17 cellular contexts compared by ENCODE assay signal in the genomic region with DNA sequence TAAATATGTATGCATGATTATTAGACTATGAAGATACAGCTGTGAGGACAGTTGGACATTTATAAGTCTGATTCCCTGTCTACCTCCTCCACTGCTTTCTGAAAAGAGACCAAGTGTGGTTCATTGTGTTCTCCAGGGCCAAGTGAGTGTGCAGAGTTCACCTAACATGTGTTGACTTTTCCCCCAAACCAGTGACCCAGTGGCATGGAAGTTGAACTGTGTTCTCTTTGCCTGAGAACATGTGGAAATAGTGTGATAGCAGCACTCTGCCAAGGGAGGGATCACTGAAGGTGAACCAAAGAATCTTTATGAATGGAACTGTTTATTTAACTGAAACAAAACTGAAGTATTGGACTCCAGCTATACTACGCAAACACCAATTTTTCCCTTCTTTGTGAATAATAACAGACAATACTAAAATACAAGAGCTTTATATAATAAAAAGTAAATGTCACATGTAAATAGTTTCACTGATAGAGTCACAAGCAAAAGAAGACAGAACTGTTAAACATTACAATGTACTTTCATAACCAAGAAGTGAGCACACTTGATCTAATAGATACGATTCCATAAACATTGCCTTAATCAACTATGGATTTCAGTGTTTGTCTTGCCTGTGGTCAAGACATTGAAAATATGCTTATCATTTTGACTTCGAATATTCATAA.
DNase-seq lines count a peak whose midpoint lies in the region; ATAC-seq and TF ChIP-seq lines count a peak whose summit lies in the region.
"Had no signal": no experiment of that assay in that cellular context is flagged by ENCODE, and none has a peak within 500 bp of the region (broad histone marks: within the 10 kb centered on the region; RNA-seq: fewer than 3 reads in every experiment).

No MANE protein-coding gene starts in this region.

- no peaks in the 10 kb centered on the region for H3K36me3 ChIP-seq in stomach
- no peaks in the 10 kb centered on the region for H3K36me3 ChIP-seq in Peyer's patch
- H3K36me3 ChIP-seq: BE2C had no signal

- H3K27ac Mint-ChIP-seq in activated CD4-positive, alpha-beta T cell treated with anti-CD3 and anti-CD28 coated beads, Interleukin-2, amount 10 ng/mL, durations not matched to agents 7 days and 5 days = no peak overlapping the region
- H3K27ac Mint-ChIP-seq: CD4-positive, CD25-positive, alpha-beta regulatory T cell; CD8-positive, alpha-beta memory T cell; H9 had no signal

- H3K4me1 ChIP-seq in stomach (no peaks in the 10 kb centered on the region), Peyer's patch (no peaks in the 10 kb centered on the region)
- H3K4me1 ChIP-seq: BE2C had no signal

- H3K4me3 ChIP-seq in stomach = no peak overlapping the region
- no peak overlapping the region for H3K4me3 ChIP-seq in Peyer's patch
- H3K4me3 ChIP-seq: K562 had no signal

- CTCF ChIA-PET in activated CD4-positive, alpha-beta T cell treated with anti-CD3 and anti-CD28 coated beads, Interleukin-2, amount 10 ng/mL, durations not matched to agents 7 days and 5 days (lab: Charles Lee) = no interaction called here

- H3K27me3 Mint-ChIP-seq in activated CD4-positive, alpha-beta T cell treated with anti-CD3 and anti-CD28 coated beads, Interleukin-2, amount 10 ng/mL, durations not matched to agents 7 days and 5 days = no peaks in the 10 kb centered on the region
- H3K27me3 Mint-ChIP-seq: CD4-positive, CD25-positive, alpha-beta regulatory T cell had no signal

- POLR2A ChIA-PET in activated CD4-positive, alpha-beta T cell treated with anti-CD3 and anti-CD28 coated beads, Interleukin-2, amount 10 ng/mL, durations not matched to agents 7 days and 5 days (lab: Charles Lee) = no interaction called here

- no peaks in the 10 kb centered on the region for H3K9me3 Mint-ChIP-seq in activated CD4-positive, alpha-beta T cell treated with anti-CD3 and anti-CD28 coated beads, Interleukin-2, amount 10 ng/mL, durations not matched to agents 7 days and 5 days
- H3K9me3 Mint-ChIP-seq: CD8-positive, alpha-beta memory T cell had no signal

- no peak for TF ChIP-seq EP300 in stomach (IDR thresholded peaks at IDR 0.05)

- H3K9me3 ChIP-seq in stomach = no peaks in the 10 kb centered on the region
- no peaks in the 10 kb centered on the region for H3K9me3 ChIP-seq in Peyer's patch
- H3K9me3 ChIP-seq: BE2C had no signal

- TF ChIP-seq CTCF in stomach (IDR thresholded peaks at IDR 0.05) = no peak
- TF ChIP-seq CTCF in Peyer's patch (IDR thresholded peaks at IDR 0.05) = no peak

- intact Hi-C loops in stomach (cut with DNase I; ENCODE audit: low total_unique reads) = no loop called here

- H3K27me3 ChIP-seq in stomach = no peaks in the 10 kb centered on the region
- H3K27me3 ChIP-seq in Peyer's patch = no peaks in the 10 kb centered on the region
- H3K27me3 ChIP-seq: BE2C had no signal

- H3K36me3 Mint-ChIP-seq in activated CD4-positive, alpha-beta T cell treated with anti-CD3 and anti-CD28 coated beads, Interleukin-2, amount 10 ng/mL, durations not matched to agents 7 days and 5 days (ENCODE audit: low read depth) = no peaks in the 10 kb centered on the region
- H3K36me3 Mint-ChIP-seq: CD4-positive, CD25-positive, alpha-beta regulatory T cell; CD8-positive, alpha-beta memory T cell had no signal

- 33 to 49% (median 45%) methylated on average over 3 of the region's 3 CpGs for WGBS in stomach, 5 donors

- H3K4me3 Mint-ChIP-seq in activated CD4-positive, alpha-beta T cell treated with anti-CD3 and anti-CD28 coated beads, Interleukin-2, amount 10 ng/mL, durations not matched to agents 7 days and 5 days = no peak overlapping the region
- H3K4me3 Mint-ChIP-seq: CD4-positive, CD25-positive, alpha-beta regulatory T cell; CD8-positive, alpha-beta memory T cell; H9 had no signal

- no peaks in the 10 kb centered on the region for H3K4me1 Mint-ChIP-seq in activated CD4-positive, alpha-beta T cell treated with anti-CD3 and anti-CD28 coated beads, Interleukin-2, amount 10 ng/mL, durations not matched to agents 7 days and 5 days
- H3K4me1 Mint-ChIP-seq: CD4-positive, CD25-positive, alpha-beta regulatory T cell; CD8-positive, alpha-beta memory T cell had no signal

- TF ChIP-seq POLR2A in stomach (IDR thresholded peaks at IDR 0.05) (no peak), Peyer's patch (IDR thresholded peaks at IDR 0.05) (no peak)

- in situ Hi-C loops in SK-MEL-5 (cut with HindIII; ENCODE audit: low pct_unique_long_range_greater_than_20kb, low sequenced_read_pairs) = no loop called here

- DNase-seq in SK-MEL-5 (ENCODE audit: low read depth, low spot score) = peak; percentile 28
- peak; percentile 90 for DNase-seq in left lobe of liver (ENCODE audit: low spot score)
- DNase-seq in stomach = peak; percentile 28
- no peak for DNase-seq in activated CD4-positive, alpha-beta T cell treated with anti-CD3 and anti-CD28 coated beads, Interleukin-2, amount 10 ng/mL, durations not matched to agents 7 days and 5 days
- no peak for DNase-seq in Peyer's patch
- DNase-seq: BE2C; C1 segment of cervical spinal cord; CD4-positive, CD25-positive, alpha-beta regulatory T cell; CD8-positive, alpha-beta memory T cell; COR-L47; DMS 273 treated with DMSO at 0.1 percent for 48 hours; DMS53; GF-D8; H9; IMR-90 had no signal

- H3K27ac ChIP-seq in stomach = no peak overlapping the region
- no peak overlapping the region for H3K27ac ChIP-seq in Peyer's patch

- ATAC-seq in left lobe of liver (peak; percentile 99), HG02981 (IDR thresholded peaks at IDR 0.05; ENCODE audit: unreplicated experiment) (no peak)
- ATAC-seq: K562 had no signal

Comparison
In these comparisons a context has a peak if more than half of its experiments do, and no peak if none do; other contexts are left out.
1. DNase-seq: peak in SK-MEL-5 (single experiment), left lobe of liver (single experiment) and stomach (single experiment); none in activated CD4-positive, alpha-beta T cell treated with anti-CD3 and anti-CD28 coated beads, Interleukin-2, amount 10 ng/mL, durations not matched to agents 7 days and 5 days (single experiment) and Peyer's patch (0 of 3).